In genomic region chr11:115623021-115623451, GRCh38 we compare ENCODE assay signal across 8 cellular contexts.
DNase-seq lines count a peak whose midpoint lies in the region; ATAC-seq and TF ChIP-seq lines count a peak whose summit lies in the region.
"Had no signal": no experiment of that assay in that cellular context is flagged by ENCODE, and none has a peak within 500 bp of the region (broad histone marks: within the 10 kb centered on the region; RNA-seq: fewer than 3 reads in every experiment).

No MANE protein-coding gene starts in this region.

- H3K27ac ChIP-seq in RWPE1 (peak overlapping the region; percentile 64), mesodermal cell (ENCODE audit: low read depth, low read length, severe bottlenecking) (peak overlapping the region; percentile 25), uterus (peak overlapping the region in 1 of 2 donors; percentile 38)

- POLR2A ChIA-PET in RWPE1 (lab: Yijun Ruan, JAX; ENCODE audit: low non-redundant PET): no interaction called here

- no peak overlapping the region for H3K4me3 ChIP-seq in mesodermal cell (ENCODE audit: extremely low read depth, insufficient read depth, low read length, poor library complexity, severe bottlenecking)
- no peak overlapping the region for H3K4me3 ChIP-seq in uterus

- no peaks in the 10 kb centered on the region for H3K27me3 ChIP-seq in uterus

- H3K9me3 ChIP-seq in mesodermal cell (ENCODE audit: control insufficient read depth, low read length) (no peaks in the 10 kb centered on the region), uterus (no peaks in the 10 kb centered on the region)

- H3K36me3 ChIP-seq in mesodermal cell (ENCODE audit: control insufficient read depth, insufficient read depth, low read length) (no peaks in the 10 kb centered on the region), uterus (no peaks in the 10 kb centered on the region)

- intact Hi-C loops in uterus (cut with DNase I; ENCODE audit: low total_unique reads): no loop called here

- ATAC-seq in GM19452 (IDR thresholded peaks at IDR 0.05; ENCODE audit: unreplicated experiment): no peak

- H3K4me1 ChIP-seq in mesodermal cell (ENCODE audit: control insufficient read depth, insufficient read depth, low read length, poor library complexity, severe bottlenecking) (peaks cover 14% of the 10 kb centered on the region), uterus (no peaks in the 10 kb centered on the region)

- no peak for TF ChIP-seq POLR2A in uterus (IDR thresholded peaks at IDR 0.05)

- WGBS in mesodermal cell (ENCODE audit: insufficient coverage in 2 of 2), 2 experiments: 59 to 71% methylated on average over 8 to 9 of the region's 9 CpGs

- peak; percentile 74 for DNase-seq in RWPE1 (ENCODE audit: low spot score)
- DNase-seq in fibroblast of gingiva (ENCODE audit: low read depth): peak; percentile 91
- DNase-seq in uterus: peak; percentile 58 to 59
- DNase-seq in Kasumi-1 (lab: John Stamatoyannopoulos, UW): no peak
- DNase-seq in central memory CD4-positive, alpha-beta T cell: no peak
- DNase-seq: activated T-cell treated with anti-CD3 and anti-CD28 coated beads, Interleukin-2, amount 50 U/mL, for 48 hours had no signal

- CTCF ChIA-PET in RWPE1 (lab: Yijun Ruan, JAX): interaction anchor here (0.6 kb wide), 1 partner anchor 611 kb away, joined by 3 read pairs; no protein-coding TSS in a partner anchor

- no peak for TF ChIP-seq CTCF in RWPE1 (conservative IDR thresholded peaks at IDR 0.05; ENCODE audit: low read depth)
- no peak for TF ChIP-seq CTCF in uterus (IDR thresholded peaks at IDR 0.05)

Comparison
In these comparisons a context has a peak if more than half of its experiments do, and no peak if none do; other contexts are left out.
1. DNase-seq: peak in RWPE1 (single experiment), fibroblast of gingiva (single experiment) and uterus (2 of 2); none in Kasumi-1 (0 of 2) and central memory CD4-positive, alpha-beta T cell (single experiment).